In the genomic region with DNA sequence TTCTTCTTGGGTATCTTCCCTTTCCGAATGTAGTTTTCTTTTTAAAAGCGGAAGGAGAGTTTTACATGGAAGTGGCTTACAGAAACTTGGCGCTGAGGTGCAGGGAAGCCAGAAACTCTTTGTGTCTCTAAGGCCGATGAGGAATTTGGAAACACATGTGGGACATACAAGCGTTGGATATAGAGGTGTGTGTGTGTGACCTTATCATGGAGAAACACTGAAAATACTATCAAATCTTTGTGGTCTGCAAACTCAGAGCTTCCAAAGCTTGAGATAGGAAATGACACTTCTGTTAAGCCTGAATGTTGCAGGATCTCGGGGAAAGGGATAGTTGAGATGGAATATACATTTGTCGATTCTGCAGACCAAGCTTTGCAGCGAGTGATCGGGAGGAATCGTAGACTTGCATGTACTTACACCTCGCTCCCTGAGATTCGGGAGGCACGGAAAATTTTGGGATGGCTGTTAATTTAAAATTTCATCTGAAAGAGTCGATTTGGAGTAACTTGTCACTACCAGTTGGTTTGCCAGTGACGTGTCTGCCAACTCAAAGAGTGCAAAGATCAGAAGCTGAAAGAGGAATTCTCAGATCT, we compare ENCODE assay signal across 8 cellular contexts. TPM values are rescaled to one million over a fixed set of nuclear protein-coding genes. Genes with fewer than 3 reads are reported as not detected.
A peak's percentile ranks its signal among the peaks of the same experiment; 100 is the strongest.
DNase-seq lines count a peak whose midpoint lies in the region; FAIRE-seq and TF ChIP-seq lines count a peak whose summit lies in the region.

No MANE protein-coding gene starts in this region.

- H3K9me3 Mint-ChIP-seq in activated naive CD4-positive, alpha-beta T cell treated with anti-CD3 and anti-CD28 coated beads, Interleukin-2, amount 50 U/mL, for 24 hours: no peaks in the 10 kb centered on the region
- no peaks in the 10 kb centered on the region for H3K9me3 Mint-ChIP-seq in stimulated activated naive CD8-positive, alpha-beta T cell treated with anti-CD3 and anti-CD28 coated beads, Interleukin-15, Interleukin-2, amounts not matched to agents 100 ng/mL and 50 ng/mL, for 24 hours

- H3K4me3 Mint-ChIP-seq in activated naive CD4-positive, alpha-beta T cell treated with anti-CD3 and anti-CD28 coated beads, Interleukin-2, amount 50 U/mL, for 24 hours: peak overlapping the region; percentile 98
- peak overlapping the region; percentile 90 for H3K4me3 Mint-ChIP-seq in stimulated activated naive CD8-positive, alpha-beta T cell treated with anti-CD3 and anti-CD28 coated beads, Interleukin-15, Interleukin-2, amounts not matched to agents 100 ng/mL and 50 ng/mL, for 24 hours

- no peaks in the 10 kb centered on the region for H3K27me3 ChIP-seq in keratinocyte (ENCODE audit: control insufficient read depth, extremely low read depth, insufficient read depth, low read length)

- H3K36me3 ChIP-seq in keratinocyte (ENCODE audit: control insufficient read depth in 2 of 2, extremely low read depth in 1 of 2, insufficient read depth in 2 of 2, low read length in 2 of 2): no peaks in the 10 kb centered on the region

- dilution Hi-C loops in keratinocyte (cut with MboI; ENCODE audit: extremely low pct_ligation_motif_present, low sequenced_read_pairs): no loop called here

- peak overlapping the region; percentile 98 for H3K4me2 ChIP-seq in keratinocyte (ENCODE audit: control insufficient read depth, extremely low read depth, insufficient read depth, low read depth, low read length)

- peaks cover 4% of the 10 kb centered on the region for H4K20me1 ChIP-seq in keratinocyte (ENCODE audit: control insufficient read depth, extremely low read depth, insufficient read depth, low read length)

- H3K9ac ChIP-seq in keratinocyte (ENCODE audit: control insufficient read depth, extremely low read depth, insufficient read depth, low read length): peak overlapping the region; percentile 89

- peak overlapping the region; percentile 85 for H3K27ac ChIP-seq in keratinocyte (ENCODE audit: control insufficient read depth, insufficient read depth, low read length)

- peaks cover 53% of the 10 kb centered on the region for H3K79me2 ChIP-seq in keratinocyte (ENCODE audit: control insufficient read depth, insufficient read depth, low read length)

- peak; percentile 90 for FAIRE-seq in keratinocyte (lab: Jason Lieb, UNC)

- no peaks in the 10 kb centered on the region for H3K36me3 Mint-ChIP-seq in activated naive CD4-positive, alpha-beta T cell treated with anti-CD3 and anti-CD28 coated beads, Interleukin-2, amount 50 U/mL, for 24 hours
- H3K36me3 Mint-ChIP-seq in stimulated activated naive CD8-positive, alpha-beta T cell treated with anti-CD3 and anti-CD28 coated beads, Interleukin-15, Interleukin-2, amounts not matched to agents 100 ng/mL and 50 ng/mL, for 24 hours (ENCODE audit: low read depth): no peaks in the 10 kb centered on the region

- H3K4me3 ChIP-seq in astrocyte of the spinal cord (ENCODE audit: low read depth, low read length) (peak overlapping the region; percentile 79), keratinocyte (ENCODE audit: control insufficient read depth in 2 of 3, extremely low read depth in 1 of 3, insufficient read depth in 2 of 3, low read depth in 1 of 3, low read length in 3 of 3) (peak overlapping the region; percentile 92 to 98 (median 94))

- peaks cover 44% of the 10 kb centered on the region for H3K4me1 ChIP-seq in keratinocyte (ENCODE audit: control insufficient read depth, extremely low read depth, insufficient read depth, low read length)

- no peaks in the 10 kb centered on the region for H3K27me3 Mint-ChIP-seq in activated naive CD4-positive, alpha-beta T cell treated with anti-CD3 and anti-CD28 coated beads, Interleukin-2, amount 50 U/mL, for 24 hours
- H3K27me3 Mint-ChIP-seq in stimulated activated naive CD8-positive, alpha-beta T cell treated with anti-CD3 and anti-CD28 coated beads, Interleukin-15, Interleukin-2, amounts not matched to agents 100 ng/mL and 50 ng/mL, for 24 hours: no peaks in the 10 kb centered on the region

- H3K9me1 ChIP-seq in keratinocyte (ENCODE audit: control insufficient read depth, extremely low read depth, insufficient read depth, low read length): peaks cover 3% of the 10 kb centered on the region

- H3K27ac Mint-ChIP-seq in activated naive CD4-positive, alpha-beta T cell treated with anti-CD3 and anti-CD28 coated beads, Interleukin-2, amount 50 U/mL, for 24 hours: peak overlapping the region; percentile 97
- peak overlapping the region; percentile 93 for H3K27ac Mint-ChIP-seq in stimulated activated naive CD8-positive, alpha-beta T cell treated with anti-CD3 and anti-CD28 coated beads, Interleukin-15, Interleukin-2, amounts not matched to agents 100 ng/mL and 50 ng/mL, for 24 hours

- H3K4me1 Mint-ChIP-seq in activated naive CD4-positive, alpha-beta T cell treated with anti-CD3 and anti-CD28 coated beads, Interleukin-2, amount 50 U/mL, for 24 hours: peaks cover 45% of the 10 kb centered on the region
- peaks cover 34% of the 10 kb centered on the region for H3K4me1 Mint-ChIP-seq in stimulated activated naive CD8-positive, alpha-beta T cell treated with anti-CD3 and anti-CD28 coated beads, Interleukin-15, Interleukin-2, amounts not matched to agents 100 ng/mL and 50 ng/mL, for 24 hours (ENCODE audit: low read depth)

- in situ Hi-C loops in astrocyte of the spinal cord (cut with HindIII; ENCODE audit: low sequenced_read_pairs): no loop called here

- DNase-seq in activated naive CD4-positive, alpha-beta T cell treated with anti-CD3 and anti-CD28 coated beads, Interleukin-2, amount 50 U/mL, for 16 hours: no peak
- peak; percentile 27 for DNase-seq in NCI-H446 treated with DMSO at 0.1 percent for 48 hours (lab: John Stamatoyannopoulos, UW)
- peak; percentile 56 for DNase-seq in astrocyte of the spinal cord (ENCODE audit: low read depth, low spot score)
- no peak for DNase-seq in keratinocyte (ENCODE audit: low read depth, low spot score)
- DNase-seq in NCI-H226: no peak
- DNase-seq in NCI-H1930 (lab: John Stamatoyannopoulos, UW): no peak

- TF ChIP-seq CTCF in astrocyte of the spinal cord (IDR thresholded peaks at IDR 0.05; ENCODE audit: low read depth, low read length) (no peak), keratinocyte (optimal IDR thresholded peaks at IDR 0.05 in 1 of 3, IDR thresholded peaks at IDR 0.05 in 1 of 3, conservative IDR thresholded peaks at IDR 0.05 in 1 of 3; ENCODE audit: extremely low read depth in 1 of 3, insufficient read depth in 2 of 3, low read length in 3 of 3) (no peak)

- H2AFZ ChIP-seq in keratinocyte (ENCODE audit: control insufficient read depth, low read length): peak overlapping the region; percentile 80

- H3K9me3 ChIP-seq in keratinocyte (ENCODE audit: control insufficient read depth, low read depth, low read length): no peaks in the 10 kb centered on the region

RNA-seq across cellular contexts. Expression of a gene that starts 1.0 kb away (rescaled TPM):
- polyA plus RNA-seq in keratinocyte: 10.7 to 24.3 TPM (median 21.6 TPM) in 3 replicates
- polyA plus RNA-seq in keratinocyte (2011; ENCODE audit: low read depth): 21.8 TPM
- polyA plus RNA-seq in keratinocyte (2011; cell fraction: cytosol; rRNA removed): 11.1 and 17.6 TPM in 2 replicates
- polyA plus RNA-seq in keratinocyte (2011; cell fraction: nucleus; rRNA removed): 24.7 and 34.3 TPM in 2 replicates
- polyA plus RNA-seq in keratinocyte (2012; ENCODE audit: low replicate concordance): 11.5 and 14.0 TPM in 2 replicates
- 13.7 to 31.7 TPM (median 30.7 TPM) in 3 replicates for polyA minus RNA-seq in keratinocyte
- 21.3 TPM for polyA minus RNA-seq in keratinocyte (2011; cell fraction: cytosol; rRNA and poly(A)+ RNA removed)
- polyA minus RNA-seq in keratinocyte (2011; cell fraction: nucleus; rRNA and poly(A)+ RNA removed): 11.8 and 28.2 TPM in 2 replicates

Comparison
In these comparisons a context has a peak if more than half of its experiments do, and no peak if none do; other contexts are left out.
1. DNase-seq: peak in NCI-H446 treated with DMSO at 0.1 percent for 48 hours (single experiment) and astrocyte of the spinal cord (single experiment); none in activated naive CD4-positive, alpha-beta T cell treated with anti-CD3 and anti-CD28 coated beads, Interleukin-2, amount 50 U/mL, for 16 hours (single experiment), keratinocyte (single experiment), NCI-H226 (single experiment) and NCI-H1930 (0 of 2).